8 cellular contexts compared by ENCODE assay signal in genomic region chr16:56423584-56424403, GRCh38. TPM values are rescaled to one million over a fixed set of nuclear protein-coding genes. Genes with fewer than 3 reads are reported as not detected.
A peak's percentile ranks its signal among the peaks of the same experiment; 100 is the strongest.
DNase-seq lines count a peak whose midpoint lies in the region; ATAC-seq, FAIRE-seq and TF ChIP-seq lines count a peak whose summit lies in the region.

No MANE protein-coding gene starts in this region.

- H3K36me3 Mint-ChIP-seq in astrocyte (ENCODE audit: low read depth, unreplicated experiment): no peaks in the 10 kb centered on the region

- peaks cover 57% of the 10 kb centered on the region for H3K79me2 ChIP-seq in astrocyte (ENCODE audit: insufficient read depth, low read length)

- peak overlapping the region; percentile 84 for H3K4me2 ChIP-seq in astrocyte (ENCODE audit: low read length)

- peak overlapping the region; percentile 66 for H3K4me3 ChIP-seq in GM08714 (ENCODE audit: low read length)
- H3K4me3 ChIP-seq in astrocyte (ENCODE audit: insufficient read depth, low read depth, low read length): peak overlapping the region; percentile 68
- peak overlapping the region; percentile 98 for H3K4me3 ChIP-seq in thoracic aorta

- H2AFZ ChIP-seq in astrocyte (ENCODE audit: low read depth, low read length): no peak overlapping the region

- FAIRE-seq in astrocyte (lab: Jason Lieb, UNC) (no peak), RCC 7860 (lab: Jason Lieb, UNC) (no peak)

- H3K36me3 ChIP-seq in astrocyte (ENCODE audit: insufficient read depth, low read length) (no peaks in the 10 kb centered on the region), thoracic aorta (no peaks in the 10 kb centered on the region)

- peak overlapping the region; percentile 75 for H3K27ac Mint-ChIP-seq in astrocyte (ENCODE audit: unreplicated experiment)

- TF ChIP-seq CTCF in astrocyte (IDR thresholded peaks at IDR 0.05; ENCODE audit: insufficient read depth, low read depth, low read length): no peak
- no peak for TF ChIP-seq CTCF in thoracic aorta (IDR thresholded peaks at IDR 0.05)

- H3K27ac ChIP-seq in astrocyte (ENCODE audit: low read depth, low read length) (peak overlapping the region; percentile 35), thoracic aorta (peak overlapping the region in 1 of 2 donors; percentile 93)

- H3K4me3 Mint-ChIP-seq in astrocyte (ENCODE audit: unreplicated experiment): peak overlapping the region; percentile 95

- H3K9ac ChIP-seq in astrocyte (ENCODE audit: low read length): peak overlapping the region; percentile 90

- DNase-seq in KG1 (lab: John Stamatoyannopoulos, UW) (peak; percentile 25), astrocyte (ENCODE audit: low read depth) (no peak), left lobe of liver (ENCODE audit: low spot score) (no peak), thoracic aorta (ENCODE audit: low spot score) (no peak), NCI-H2227 treated with DMSO at 0.1 percent for 48 hours (lab: John Stamatoyannopoulos, UW) (no peak), DMS 273 (lab: John Stamatoyannopoulos, UW; ENCODE audit: unreplicated experiment) (no peak), RCC 7860 (ENCODE audit: low spot score) (no peak)

- ATAC-seq in left lobe of liver (peak; percentile 31), thoracic aorta (ENCODE audit: insufficient number of reproducible peaks, low FRiP score, low read depth) (no peak)

- H3K27me3 ChIP-seq in astrocyte (ENCODE audit: insufficient read depth, low read length): no peaks in the 10 kb centered on the region
- H3K27me3 ChIP-seq in thoracic aorta (replicated peaks; ENCODE audit: insufficient read depth): no peaks in the 10 kb centered on the region

- H3K9me3 Mint-ChIP-seq in astrocyte (ENCODE audit: unreplicated experiment): no peaks in the 10 kb centered on the region

- H3K9me3 ChIP-seq in astrocyte (ENCODE audit: insufficient read depth, low read depth, low read length): no peaks in the 10 kb centered on the region
- H3K9me3 ChIP-seq in thoracic aorta: no peaks in the 10 kb centered on the region

- peaks cover 14% of the 10 kb centered on the region for H3K4me1 Mint-ChIP-seq in astrocyte (ENCODE audit: low read depth, unreplicated experiment)

- H3K4me1 ChIP-seq in astrocyte (ENCODE audit: insufficient read depth, low read length) (peaks cover 8% of the 10 kb centered on the region), thoracic aorta (ENCODE audit: control insufficient read depth in 1 of 2, low read depth in 2 of 2) (peaks cover 29 to 30% of the 10 kb centered on the region in 2 donors)

- H3K27me3 Mint-ChIP-seq in astrocyte (ENCODE audit: low read depth, unreplicated experiment): no peaks in the 10 kb centered on the region

- H4K20me1 ChIP-seq in astrocyte (ENCODE audit: insufficient read depth, low read length): peaks cover 45% of the 10 kb centered on the region

RNA-seq across cellular contexts. Expression of gene AMFR, which starts 1.6 kb away (rescaled TPM):
- total RNA-seq in astrocyte (86.2 TPM in 2 replicates), left lobe of liver (159 TPM), thoracic aorta (100 to 1,000 TPM; 153 to 209 TPM)

RNA-seq across cellular contexts. Expression of gene NUDT21, which starts 27.3 kb away (rescaled TPM):
- total RNA-seq in astrocyte (86.0 and 86.2 TPM in 2 replicates), left lobe of liver (31.7 TPM), thoracic aorta (10 to 100 TPM; 43.5 to 52.3 TPM)

RNA-seq across cellular contexts. Expression of gene OGFOD1, which starts 27.6 kb away (rescaled TPM):
- 102 and 107 TPM in 2 replicates for total RNA-seq in astrocyte
- 12.1 TPM for total RNA-seq in left lobe of liver
- total RNA-seq in thoracic aorta: 10 to 100 TPM; 43.3 to 71.7 TPM
